8 cellular contexts compared by ENCODE assay signal in the genomic region with DNA sequence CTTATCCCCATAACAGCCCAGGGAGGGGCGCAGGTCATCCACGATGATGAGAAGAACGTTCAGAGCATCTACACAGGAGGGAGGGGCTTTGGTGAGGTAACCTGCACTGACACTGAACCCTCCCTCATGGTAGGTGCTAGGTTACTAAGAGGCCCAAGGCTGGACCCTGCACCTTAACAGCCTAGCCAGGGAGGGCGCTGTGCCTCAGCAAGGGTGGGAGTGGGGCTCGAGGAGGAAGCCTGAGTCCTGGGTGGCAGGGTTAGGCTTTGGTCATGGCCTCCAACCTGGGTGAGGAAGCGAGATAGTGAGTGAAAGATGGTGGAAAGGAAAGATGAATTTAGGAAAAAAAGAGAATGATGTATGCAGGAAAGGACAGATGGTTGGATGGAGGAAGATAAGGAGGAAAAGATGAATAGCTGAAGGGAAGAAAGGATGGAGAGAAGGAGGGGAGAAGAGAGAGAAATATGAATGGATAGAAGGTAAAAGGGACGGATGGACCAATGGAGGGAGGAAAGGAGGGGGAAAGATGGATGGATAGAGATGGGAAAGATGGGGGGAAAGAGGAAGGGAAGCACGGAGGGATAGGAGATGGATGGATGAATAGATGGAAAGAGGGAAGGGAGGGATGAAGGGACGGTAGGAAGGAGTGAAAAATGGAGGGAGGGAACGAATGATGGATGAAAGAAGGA. TPM values are rescaled to one million over a fixed set of nuclear protein-coding genes. Genes with fewer than 3 reads are reported as not detected.
DNase-seq lines count a peak whose midpoint lies in the region; ATAC-seq, FAIRE-seq and TF ChIP-seq lines count a peak whose summit lies in the region.

No MANE protein-coding gene starts in this region.

- TF ChIP-seq POLR2A in esophagus squamous epithelium (IDR thresholded peaks at IDR 0.05), result no peak

- no peak for FAIRE-seq in pancreas (lab: Jason Lieb, UNC)

- H3K27ac ChIP-seq in esophagus squamous epithelium (peak overlapping the region; percentile 88 to 93 (median 90)), pancreas (peak overlapping the region in 3 of 4 donors; percentile 41 to 79 (median 76))

- peak; percentile 29 for ATAC-seq in HG02884 (IDR thresholded peaks at IDR 0.05; ENCODE audit: unreplicated experiment)
- peak; percentile 26 to 53 (median 32) for ATAC-seq in pancreas

- intact Hi-C loops in esophagus squamous epithelium (cut with DNase I) (no loop called here), pancreas (cut with DNase I) (no loop called here)

- peak in 2 of 6 experiments; percentile 18 to 33 for TF ChIP-seq CTCF in esophagus squamous epithelium (IDR thresholded peaks at IDR 0.05)
- no peak for TF ChIP-seq CTCF in pancreas (IDR thresholded peaks at IDR 0.05)

- DNase-seq in NK-92 treated with Interleukin-12 subunit alpha and Interleukin-12 subunit beta, amount 100 ng/mL, for 24 hours (lab: John Stamatoyannopoulos, UW), result peak; percentile 70
- DNase-seq in NK-92 (lab: John Stamatoyannopoulos, UW; ENCODE audit: unreplicated experiment), result no peak
- peak; percentile 22 for DNase-seq in NCI-H2227 treated with DMSO at 0.1 percent for 48 hours (lab: John Stamatoyannopoulos, UW)
- DNase-seq in activated T-cell treated with anti-CD3 and anti-CD28 coated beads for 48 hours (ENCODE audit: low read depth), result peak; percentile 61
- DNase-seq in esophagus squamous epithelium (lab: John Stamatoyannopoulos, UW), result no peak
- DNase-seq in pancreas, result no peak
- no peak for DNase-seq in GM19238 (ENCODE audit: insufficient read length, low spot score)

- WGBS in esophagus squamous epithelium, 2 donors, result 22 to 36% methylated on average over 6 to 7 of the region's 10 CpGs
- 49 to 54% methylated on average over 10 of the region's 10 CpGs for WGBS in pancreas, 2 donors

- H3K4me3 ChIP-seq in esophagus squamous epithelium, result peak overlapping the region; percentile 48 to 75 (median 60)
- peak overlapping the region; percentile 18 to 56 (median 39) for H3K4me3 ChIP-seq in pancreas

- no peaks in the 10 kb centered on the region for H3K27me3 ChIP-seq in esophagus squamous epithelium
- no peaks in the 10 kb centered on the region for H3K27me3 ChIP-seq in pancreas

- H3K36me3 ChIP-seq in esophagus squamous epithelium (peaks cover 0 to 33% (median 0%) of the 10 kb centered on the region in 3 donors), pancreas (no peaks in the 10 kb centered on the region)

- H3K4me1 ChIP-seq in esophagus squamous epithelium (peaks cover 0 to 26% (median 0%) of the 10 kb centered on the region in 3 donors), pancreas (peaks cover 0 to 3% (median 0%) of the 10 kb centered on the region in 3 donors)

- H3K9me3 ChIP-seq in esophagus squamous epithelium (no peaks in the 10 kb centered on the region), pancreas (no peaks in the 10 kb centered on the region)

RNA-seq across cellular contexts. Expression of a gene that starts 0.7 kb away (rescaled TPM):
- total RNA-seq in esophagus squamous epithelium, result 10 to 100 TPM; 24.8 to 46.0 (median 30.4) TPM
- total RNA-seq in pancreas, result 10 to 100 TPM; 15.7 to 36.6 (median 25.5) TPM
- 10 to 100 TPM; 16.6 to 50.2 TPM for polyA plus RNA-seq in pancreas

RNA-seq across cellular contexts. Expression of a gene that starts 36.4 kb away (rescaled TPM):
- total RNA-seq in esophagus squamous epithelium (10 to 100 TPM in 3 of 4 donors, 1 to 10 TPM in 1; 9.0 to 15.1 (median 12.1) TPM), pancreas (10 to 100 TPM; 11.0 to 13.9 (median 11.6) TPM)
- polyA plus RNA-seq in pancreas, result 10 to 100 TPM; 11.6 to 19.1 TPM

RNA-seq across cellular contexts. Expression of a gene that starts 45.4 kb away (rescaled TPM):
- total RNA-seq in esophagus squamous epithelium (not detected), pancreas (not detected)
- not detected for polyA plus RNA-seq in pancreas

Comparison
In these comparisons a context has a peak if more than half of its experiments do, and no peak if none do; other contexts are left out.
1. DNase-seq: peak in NK-92 treated with Interleukin-12 subunit alpha and Interleukin-12 subunit beta, amount 100 ng/mL, for 24 hours (single experiment), NCI-H2227 treated with DMSO at 0.1 percent for 48 hours (single experiment) and activated T-cell treated with anti-CD3 and anti-CD28 coated beads for 48 hours (single experiment); none in NK-92 (single experiment), esophagus squamous epithelium (single experiment), pancreas (0 of 6) and GM19238 (single experiment).